ENCODE assay signal across 8 cellular contexts in genomic region chr6:34671801-34672656, GRCh38. TPM values are rescaled to one million over a fixed set of nuclear protein-coding genes. Genes with fewer than 3 reads are reported as not detected.
DNase-seq lines count a peak whose midpoint lies in the region; TF ChIP-seq lines count a peak whose summit lies in the region.

No MANE protein-coding gene starts in this region.

- H3K4me1 Mint-ChIP-seq in activated T-helper 1 cell treated with anti-CD3 and anti-CD28 coated beads, Interleukin-12 subunit alpha, Interleukin-12 subunit beta, Interleukin-2, Interleukin-4 antibody, amounts not matched to agents 30 ng/mL and 10 ng/mL and 1 ng/mL, durations not matched to agents 14 hours and 24 hours and 36 hours (ENCODE audit: low read depth) = peaks cover 63% of the 10 kb centered on the region

- no peaks in the 10 kb centered on the region for H3K9me3 Mint-ChIP-seq in activated T-helper 1 cell treated with anti-CD3 and anti-CD28 coated beads, Interleukin-12 subunit alpha, Interleukin-12 subunit beta, Interleukin-2, Interleukin-4 antibody, amounts not matched to agents 30 ng/mL and 10 ng/mL and 1 ng/mL, durations not matched to agents 14 hours and 24 hours and 36 hours

- intact Hi-C loops in activated T-helper 1 cell treated with anti-CD3 and anti-CD28 coated beads, Interleukin-12 subunit alpha, Interleukin-12 subunit beta, Interleukin-2, Interleukin-4 antibody, amounts not matched to agents 30 ng/mL and 10 ng/mL and 1 ng/mL, durations not matched to agents 14 hours and 24 hours and 36 hours (cut with micrococcal nuclease) = loop anchor here (1.0 to 2.0 kb wide), 3 partner anchors 16 to 85 kb away; partner anchors contain the start of genes ILRUN and SNRPC

- DNase-seq in GM13976 (ENCODE audit: low spot score) (peak; percentile 78), NOMO-1 treated with DMSO at 0.1 percent for 48 hours (lab: John Stamatoyannopoulos, UW; ENCODE audit: unreplicated experiment) (peak; percentile 51), hepatocyte (ENCODE audit: low spot score) (no peak), KG1 (lab: John Stamatoyannopoulos, UW) (no peak), amniotic stem cell (lab: John Stamatoyannopoulos, UW) (no peak)
- peak; percentile 80 for DNase-seq in activated T-helper 1 cell treated with anti-CD3 and anti-CD28 coated beads, Interleukin-12 subunit alpha, Interleukin-12 subunit beta, Interleukin-2, Interleukin-4 antibody, amounts not matched to agents 30 ng/mL and 10 ng/mL and 1 ng/mL, durations not matched to agents 14 hours and 24 hours and 36 hours (ENCODE audit: low spot score)
- peak; percentile 64 to 70 for DNase-seq in stimulated activated CD8-positive, alpha-beta memory T cell treated with anti-CD3 and anti-CD28 coated beads, Interleukin-7, amount 100 ng/mL, for 4 hours (ENCODE audit: low read depth in 2 of 2)

- no peaks in the 10 kb centered on the region for H3K27me3 Mint-ChIP-seq in activated T-helper 1 cell treated with anti-CD3 and anti-CD28 coated beads, Interleukin-12 subunit alpha, Interleukin-12 subunit beta, Interleukin-2, Interleukin-4 antibody, amounts not matched to agents 30 ng/mL and 10 ng/mL and 1 ng/mL, durations not matched to agents 14 hours and 24 hours and 36 hours (ENCODE audit: insufficient read depth)

- peak overlapping the region; percentile 97 for H3K27ac Mint-ChIP-seq in activated T-helper 1 cell treated with anti-CD3 and anti-CD28 coated beads, Interleukin-12 subunit alpha, Interleukin-12 subunit beta, Interleukin-2, Interleukin-4 antibody, amounts not matched to agents 30 ng/mL and 10 ng/mL and 1 ng/mL, durations not matched to agents 14 hours and 24 hours and 36 hours

- peak overlapping the region; percentile 69 for H3K4me3 Mint-ChIP-seq in activated T-helper 1 cell treated with anti-CD3 and anti-CD28 coated beads, Interleukin-12 subunit alpha, Interleukin-12 subunit beta, Interleukin-2, Interleukin-4 antibody, amounts not matched to agents 30 ng/mL and 10 ng/mL and 1 ng/mL, durations not matched to agents 14 hours and 24 hours and 36 hours

- in situ Hi-C loops in GM13976 (cut with MboI; ENCODE audit: low sequenced_read_pairs, unreplicated experiment) = no loop called here

- POLR2A ChIA-PET in HEK293 (lab: Yijun Ruan, JAX) = no interaction called here

- TF ChIP-seq CTCF in GM13976 (IDR thresholded peaks at IDR 0.05; ENCODE audit: borderline replicate concordance, control extremely low read depth, extremely low read depth, insufficient read depth, missing control alignments) (no peak), HEK293 (tag by site-specific recombination; IDR thresholded peaks at IDR 0.05) (no peak), hepatocyte (IDR thresholded peaks at IDR 0.05; ENCODE audit: poor library complexity) (no peak)

- H3K4me3 ChIP-seq in HEK293 (ENCODE audit: low read depth, low read length) (no peak overlapping the region), hepatocyte (no peak overlapping the region)

- peaks cover 10% of the 10 kb centered on the region for H4K20me1 ChIP-seq in hepatocyte (ENCODE audit: insufficient read depth, poor library complexity, severe bottlenecking)

- no peaks in the 10 kb centered on the region for H3K27me3 ChIP-seq in hepatocyte

- peaks cover 8% of the 10 kb centered on the region for H3K36me3 Mint-ChIP-seq in activated T-helper 1 cell treated with anti-CD3 and anti-CD28 coated beads, Interleukin-12 subunit alpha, Interleukin-12 subunit beta, Interleukin-2, Interleukin-4 antibody, amounts not matched to agents 30 ng/mL and 10 ng/mL and 1 ng/mL, durations not matched to agents 14 hours and 24 hours and 36 hours (ENCODE audit: low read depth)

- peaks cover 100% of the 10 kb centered on the region for H3K79me2 ChIP-seq in hepatocyte

- H3K4me1 ChIP-seq in HEK293 (ENCODE audit: control insufficient read depth, insufficient read depth, low read length) = peaks cover 2% of the 10 kb centered on the region
- H3K4me1 ChIP-seq in hepatocyte (ENCODE audit: insufficient read depth) = peaks cover 40% of the 10 kb centered on the region

- CTCF ChIA-PET in HEK293 (lab: Yijun Ruan, JAX) = interaction anchor here (0.9 kb wide), 1 partner anchor 14 kb away, joined by 3 read pairs; no protein-coding TSS in a partner anchor

- H3K4me2 ChIP-seq in hepatocyte = no peak overlapping the region

- no peaks in the 10 kb centered on the region for H3K9me3 ChIP-seq in HEK293 (ENCODE audit: control insufficient read depth, insufficient read depth, low read depth, low read length)
- H3K9me3 ChIP-seq in hepatocyte (ENCODE audit: low read depth) = no peaks in the 10 kb centered on the region

- H3K36me3 ChIP-seq in HEK293 (ENCODE audit: control insufficient read depth in 2 of 2, insufficient read depth in 1 of 2, low read length in 2 of 2) = no peaks in the 10 kb centered on the region
- no peaks in the 10 kb centered on the region for H3K36me3 ChIP-seq in hepatocyte (replicated peaks; ENCODE audit: insufficient read depth, low read depth)

- no peak overlapping the region for H2AFZ ChIP-seq in hepatocyte

- H3K9me2 ChIP-seq in hepatocyte (replicated peaks; ENCODE audit: insufficient read depth) = no peaks in the 10 kb centered on the region

- H3K27ac ChIP-seq in HEK293 (ENCODE audit: extremely low read depth, low read depth, low read length) (no peak overlapping the region), hepatocyte (peak overlapping the region; percentile 27)

- WGBS in hepatocyte (ENCODE audit: low lambda C conversion rate, missing lambda C conversion rate) = 94% methylated on average over 8 of the region's 8 CpGs

TF ChIP-seq in HEK293, 187 proteins besides CTCF, POLR2A, EP300 and RAD21:
- TF ChIP-seq KLF1 (tag by site-specific recombination; IDR thresholded peaks at IDR 0.05) (peak; percentile 95), KLF9 (tag by site-specific recombination; IDR thresholded peaks at IDR 0.05; ENCODE audit: low read depth) (peak; percentile 30; the same call in 1 of the 2 replicates), KLF17 (tag by site-specific recombination; IDR thresholded peaks at IDR 0.05) (peak; percentile 82), ZBTB8A (tag by site-specific recombination; IDR thresholded peaks at IDR 0.05) (0 out of 2 replicates have a peak, but pooled peaks have one; percentile 21), KLF8 (tag by site-specific recombination; IDR thresholded peaks at IDR 0.05) (no peak), ZNF600 (tag by site-specific recombination; IDR thresholded peaks at IDR 0.05) (peak; percentile 57; the same call in 1 of the 2 replicates), ZNF629 (tag by site-specific recombination; IDR thresholded peaks at IDR 0.05) (no peak)
- TF ChIP-seq, protein P1, sequence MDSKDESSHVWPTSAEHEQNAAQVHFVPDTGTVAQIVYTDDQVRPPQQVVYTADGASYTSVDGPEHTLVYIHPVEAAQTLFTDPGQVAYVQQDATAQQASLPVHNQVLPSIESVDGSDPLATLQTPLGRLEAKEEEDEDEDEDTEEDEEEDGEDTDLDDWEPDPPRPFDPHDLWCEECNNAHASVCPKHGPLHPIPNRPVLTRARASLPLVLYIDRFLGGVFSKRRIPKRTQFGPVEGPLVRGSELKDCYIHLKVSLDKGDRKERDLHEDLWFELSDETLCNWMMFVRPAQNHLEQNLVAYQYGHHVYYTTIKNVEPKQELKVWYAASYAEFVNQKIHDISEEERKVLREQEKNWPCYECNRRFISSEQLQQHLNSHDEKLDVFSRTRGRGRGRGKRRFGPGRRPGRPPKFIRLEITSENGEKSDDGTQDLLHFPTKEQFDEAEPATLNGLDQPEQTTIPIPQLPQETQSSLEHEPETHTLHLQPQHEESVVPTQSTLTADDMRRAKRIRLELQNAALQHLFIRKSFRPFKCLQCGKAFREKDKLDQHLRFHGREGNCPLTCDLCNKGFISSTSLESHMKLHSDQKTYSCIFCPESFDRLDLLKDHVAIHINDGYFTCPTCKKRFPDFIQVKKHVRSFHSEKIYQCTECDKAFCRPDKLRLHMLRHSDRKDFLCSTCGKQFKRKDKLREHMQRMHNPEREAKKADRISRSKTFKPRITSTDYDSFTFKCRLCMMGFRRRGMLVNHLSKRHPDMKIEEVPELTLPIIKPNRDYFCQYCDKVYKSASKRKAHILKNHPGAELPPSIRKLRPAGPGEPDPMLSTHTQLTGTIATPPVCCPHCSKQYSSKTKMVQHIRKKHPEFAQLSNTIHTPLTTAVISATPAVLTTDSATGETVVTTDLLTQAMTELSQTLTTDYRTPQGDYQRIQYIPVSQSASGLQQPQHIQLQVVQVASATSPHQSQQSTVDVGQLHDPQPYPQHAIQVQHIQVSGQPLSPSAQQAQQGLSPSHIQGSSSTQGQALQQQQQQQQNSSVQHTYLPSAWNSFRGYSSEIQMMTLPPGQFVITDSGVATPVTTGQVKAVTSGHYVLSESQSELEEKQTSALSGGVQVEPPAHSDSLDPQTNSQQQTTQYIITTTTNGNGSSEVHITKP (tag by site-specific recombination; IDR thresholded peaks at IDR 0.05) = 0 out of 2 replicates have a peak, but pooled peaks have one; percentile 24
TF ChIP-seq in HEK293: peak in this region for 6.

RNA-seq across cellular contexts. Expression of gene ILRUN, which starts 24.5 kb away (rescaled TPM):
- total RNA-seq in activated T-helper 1 cell treated with anti-CD3 and anti-CD28 coated beads, Interleukin-12 subunit alpha, Interleukin-12 subunit beta, Interleukin-2, Interleukin-4 antibody, amounts not matched to agents 30 ng/mL and 10 ng/mL and 1 ng/mL, durations not matched to agents 14 hours and 24 hours and 36 hours = 62.7 and 64.4 TPM in 2 replicates
- 55.0 and 61.3 TPM in 2 replicates for total RNA-seq in hepatocyte
- polyA plus RNA-seq in hepatocyte = 12.7 and 17.8 TPM in 2 replicates

Comparison
In these comparisons a context has a peak if more than half of its experiments do, and no peak if none do; other contexts are left out.
1. DNase-seq: peak in GM13976 (single experiment), NOMO-1 treated with DMSO at 0.1 percent for 48 hours (single experiment), activated T-helper 1 cell treated with anti-CD3 and anti-CD28 coated beads, Interleukin-12 subunit alpha, Interleukin-12 subunit beta, Interleukin-2, Interleukin-4 antibody, amounts not matched to agents 30 ng/mL and 10 ng/mL and 1 ng/mL, durations not matched to agents 14 hours and 24 hours and 36 hours (single experiment) and stimulated activated CD8-positive, alpha-beta memory T cell treated with anti-CD3 and anti-CD28 coated beads, Interleukin-7, amount 100 ng/mL, for 4 hours (2 of 2); none in hepatocyte (single experiment), KG1 (single experiment) and amniotic stem cell (single experiment).